ENCODE assay signal across 9 cellular contexts in the genomic region with DNA sequence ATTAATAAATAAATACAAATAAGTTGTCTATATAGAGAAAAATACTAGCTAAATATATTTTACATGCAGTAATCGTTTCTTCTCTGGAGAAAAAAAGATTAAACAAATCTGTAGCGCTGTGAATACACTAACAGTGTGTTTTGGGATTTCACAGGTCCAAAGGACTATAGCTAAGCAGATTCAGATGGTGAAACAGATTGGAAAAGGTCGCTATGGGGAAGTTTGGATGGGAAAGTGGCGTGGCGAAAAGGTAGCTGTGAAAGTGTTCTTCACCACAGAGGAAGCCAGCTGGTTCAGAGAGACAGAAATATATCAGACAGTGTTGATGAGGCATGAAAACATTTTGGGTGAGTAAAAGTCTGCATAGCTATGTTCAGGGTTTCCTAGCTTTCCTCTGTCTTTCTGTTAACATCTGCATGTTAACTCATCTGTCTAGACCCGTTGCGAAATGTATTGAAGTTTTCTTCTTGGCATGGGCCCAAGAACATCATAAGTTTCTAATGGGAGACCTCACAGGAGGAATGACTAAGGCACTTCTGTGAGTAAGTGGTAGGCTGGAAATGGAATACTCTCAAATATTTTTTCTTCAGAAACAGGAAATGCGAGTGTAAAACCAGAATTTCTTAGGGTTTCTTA.
DNase-seq lines count a peak whose midpoint lies in the region; ATAC-seq and TF ChIP-seq lines count a peak whose summit lies in the region.
"Had no signal": no experiment of that assay in that cellular context is flagged by ENCODE, and none has a peak within 500 bp of the region (broad histone marks: within the 10 kb centered on the region; RNA-seq: fewer than 3 reads in every experiment).

No MANE protein-coding gene starts in this region.

- H3K4me3 ChIP-seq in A673 (ENCODE audit: low read depth, low read length, poor library complexity, severe bottlenecking): peak overlapping the region; percentile 17
- peak overlapping the region in 1 of 2 donors; percentile 45 for H3K4me3 ChIP-seq in ascending aorta
- no peak overlapping the region for H3K4me3 ChIP-seq in kidney epithelial cell (ENCODE audit: low read depth, low read length)
- H3K4me3 ChIP-seq: neural progenitor cell had no signal

- no TSS peak for BruUV-seq in A673 (replicated peaks; lab: Mats Ljungman, UMichigan)

- POLR2A ChIA-PET in A673 (lab: Charles Lee; ENCODE audit: low non-redundant PET): no interaction called here

- H3K9me3 ChIP-seq in A673 (ENCODE audit: low read depth, low read length, poor library complexity, severe bottlenecking) (no peaks in the 10 kb centered on the region), ascending aorta (no peaks in the 10 kb centered on the region)

- intact Hi-C loops in A673 (cut with micrococcal nuclease; ENCODE audit: unreplicated experiment): loop anchor here (5.0 to 10.0 kb wide), 3 partner anchors 375 to 825 kb away; a partner anchor contains a TSS
- intact Hi-C loops in ascending aorta (cut with DNase I): loop anchor here (10.0 kb wide), 2 partner anchors 825 to 925 kb away; a partner anchor contains a TSS

- H3K36me3 ChIP-seq in A673 (ENCODE audit: insufficient read depth, low read length, poor library complexity, severe bottlenecking): no peaks in the 10 kb centered on the region
- H3K36me3 ChIP-seq in ascending aorta: peaks cover 0 to 6% of the 10 kb centered on the region in 2 donors
- no peaks in the 10 kb centered on the region for H3K36me3 ChIP-seq in kidney epithelial cell (ENCODE audit: control insufficient read depth, insufficient read depth, low read length)
- H3K36me3 ChIP-seq: neural progenitor cell had no signal

- CTCF ChIA-PET in A673 (lab: Charles Lee): no interaction called here

- peak overlapping the region; percentile 67 for H3K27ac ChIP-seq in A673 (ENCODE audit: low read depth, low read length, poor library complexity, severe bottlenecking)
- peak overlapping the region; percentile 54 to 58 for H3K27ac ChIP-seq in ascending aorta
- H3K27ac ChIP-seq: neural progenitor cell had no signal

- DNase-seq in A673 (ENCODE audit: low spot score) (peak; percentile 92), HK-2 (ENCODE audit: unreplicated experiment) (peak; percentile 33), ascending aorta (ENCODE audit: low spot score in 2 of 2) (peak; percentile 27 to 89), kidney epithelial cell (ENCODE audit: low read depth) (peak; percentile 100), NCI-H524 (lab: John Stamatoyannopoulos, UW) (no peak)
- no peak for DNase-seq in central memory CD4-positive, alpha-beta T cell

- no peak for ATAC-seq in HG02623 (IDR thresholded peaks at IDR 0.05; ENCODE audit: unreplicated experiment)
- ATAC-seq in GM18505 (IDR thresholded peaks at IDR 0.05; ENCODE audit: unreplicated experiment): no peak

- TF ChIP-seq POLR2A in GM18505 (IDR thresholded peaks at IDR 0.05; ENCODE audit: borderline replicate concordance, extremely low read depth, insufficient read depth, insufficient read length): no peak

- H3K4me1 ChIP-seq in A673 (ENCODE audit: insufficient read depth, low read length, poor library complexity, severe bottlenecking): peaks cover 13% of the 10 kb centered on the region
- H3K4me1 ChIP-seq in ascending aorta: no peaks in the 10 kb centered on the region
- H3K4me1 ChIP-seq: neural progenitor cell had no signal

- TF ChIP-seq CTCF in A673 (conservative IDR thresholded peaks at IDR 0.05; ENCODE audit: low read depth, low read length) (no peak), ascending aorta (IDR thresholded peaks at IDR 0.05) (no peak), kidney epithelial cell (IDR thresholded peaks at IDR 0.05; ENCODE audit: insufficient read depth, low read length, poor library complexity, severe bottlenecking) (no peak)

- H3K27me3 ChIP-seq in A673 (replicated peaks; ENCODE audit: insufficient read depth, low read depth, low read length, poor library complexity) (no peaks in the 10 kb centered on the region), ascending aorta (no peaks in the 10 kb centered on the region), kidney epithelial cell (ENCODE audit: control insufficient read depth, insufficient read depth, low read length) (no peaks in the 10 kb centered on the region)
- H3K27me3 ChIP-seq: neural progenitor cell had no signal

Comparison
In these comparisons a context has a peak if more than half of its experiments do, and no peak if none do; other contexts are left out.
1. DNase-seq: peak in A673 (single experiment), HK-2 (single experiment), ascending aorta (2 of 2) and kidney epithelial cell (single experiment); none in central memory CD4-positive, alpha-beta T cell (single experiment) and NCI-H524 (0 of 2).